Comparison of ENCODE assay signal across 1 cellular context in the genomic region with DNA sequence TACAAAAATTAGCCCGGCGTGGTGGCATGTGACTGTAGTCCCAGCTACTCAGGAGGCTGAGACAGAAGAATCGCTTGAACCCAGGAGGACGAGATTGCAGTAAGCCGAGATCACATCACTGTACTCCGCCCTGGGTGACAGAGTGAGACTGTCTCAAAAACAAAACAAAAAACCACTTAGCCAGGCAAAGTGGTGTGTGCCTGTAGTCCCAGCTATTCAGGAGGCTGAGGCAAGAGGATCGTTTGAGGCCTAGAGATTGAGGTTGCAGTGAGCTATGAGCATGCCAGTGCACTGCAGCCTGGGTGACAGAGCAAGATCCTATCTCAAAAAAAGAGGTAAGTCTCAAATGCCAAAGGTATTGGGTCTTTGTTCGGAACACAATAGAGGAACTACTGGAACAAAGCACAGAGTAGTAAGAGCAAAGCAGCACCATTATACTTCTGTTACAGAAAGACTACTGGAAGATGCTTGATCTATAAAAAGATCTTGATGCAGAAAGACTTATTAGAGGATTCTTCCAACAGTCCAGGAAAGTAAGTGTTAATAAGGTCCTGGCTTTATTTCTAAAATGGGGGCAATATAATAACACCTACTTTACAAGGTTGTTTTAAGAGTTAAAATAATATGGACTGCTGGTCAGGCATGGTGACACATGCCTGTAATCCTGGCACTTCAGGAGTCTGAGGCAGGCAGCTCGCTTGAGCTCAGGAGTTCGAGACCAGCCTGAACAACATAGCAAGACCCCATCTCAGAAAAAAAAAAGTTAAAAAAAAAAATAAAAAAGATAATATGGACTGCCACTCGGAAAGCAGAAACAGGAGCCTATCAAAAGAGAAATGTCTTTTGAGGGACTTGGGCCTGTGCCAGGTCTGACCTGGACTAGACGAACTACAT.
TF ChIP-seq lines count a peak whose summit lies in the region.

No MANE protein-coding gene starts in this region.

TF ChIP-seq in WTC11, 78 proteins besides CTCF, POLR2A, EP300 and RAD21 (continued from another document):
- TF ChIP-seq ARID4B (CRISPR knock-in tag; IDR thresholded peaks at IDR 0.05; ENCODE audit: borderline replicate concordance) (no peak), FOXP1 (CRISPR knock-in tag; IDR thresholded peaks at IDR 0.05; ENCODE audit: borderline replicate concordance) (no peak), ELF4 (CRISPR knock-in tag; IDR thresholded peaks at IDR 0.05; ENCODE audit: low read depth) (no peak), SP1 (CRISPR knock-in tag; conservative IDR thresholded peaks at IDR 0.05) (no peak), TEAD4 (CRISPR knock-in tag; IDR thresholded peaks at IDR 0.05) (no peak), RELA (CRISPR knock-in tag; IDR thresholded peaks at IDR 0.05; ENCODE audit: borderline replicate concordance) (no peak), ZNF396 (CRISPR knock-in tag; IDR thresholded peaks at IDR 0.05; ENCODE audit: borderline replicate concordance) (no peak), PRDM15 (CRISPR knock-in tag; IDR thresholded peaks at IDR 0.05) (no peak), SOX15 (CRISPR knock-in tag; IDR thresholded peaks at IDR 0.05) (no peak), CDX4 (CRISPR knock-in tag; IDR thresholded peaks at IDR 0.05; ENCODE audit: borderline replicate concordance) (no peak), ZNF232 (CRISPR knock-in tag; IDR thresholded peaks at IDR 0.05) (no peak)
- TF ChIP-seq, protein P1, sequence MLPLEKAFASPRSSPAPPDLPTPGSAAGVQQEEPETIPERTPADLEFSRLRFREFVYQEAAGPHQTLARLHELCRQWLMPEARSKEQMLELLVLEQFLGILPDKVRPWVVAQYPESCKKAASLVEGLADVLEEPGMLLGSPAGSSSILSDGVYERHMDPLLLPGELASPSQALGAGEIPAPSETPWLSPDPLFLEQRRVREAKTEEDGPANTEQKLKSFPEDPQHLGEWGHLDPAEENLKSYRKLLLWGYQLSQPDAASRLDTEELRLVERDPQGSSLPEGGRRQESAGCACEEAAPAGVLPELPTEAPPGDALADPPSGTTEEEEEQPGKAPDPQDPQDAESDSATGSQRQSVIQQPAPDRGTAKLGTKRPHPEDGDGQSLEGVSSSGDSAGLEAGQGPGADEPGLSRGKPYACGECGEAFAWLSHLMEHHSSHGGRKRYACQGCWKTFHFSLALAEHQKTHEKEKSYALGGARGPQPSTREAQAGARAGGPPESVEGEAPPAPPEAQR (CRISPR knock-in tag; IDR thresholded peaks at IDR 0.05) = no peak
- TF ChIP-seq, protein P2, sequence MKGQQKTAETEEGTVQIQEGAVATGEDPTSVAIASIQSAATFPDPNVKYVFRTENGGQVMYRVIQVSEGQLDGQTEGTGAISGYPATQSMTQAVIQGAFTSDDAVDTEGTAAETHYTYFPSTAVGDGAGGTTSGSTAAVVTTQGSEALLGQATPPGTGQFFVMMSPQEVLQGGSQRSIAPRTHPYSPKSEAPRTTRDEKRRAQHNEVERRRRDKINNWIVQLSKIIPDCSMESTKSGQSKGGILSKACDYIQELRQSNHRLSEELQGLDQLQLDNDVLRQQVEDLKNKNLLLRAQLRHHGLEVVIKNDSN (CRISPR knock-in tag; IDR thresholded peaks at IDR 0.05) = no peak
